ENCODE assay signal across 14 cellular contexts in the genomic region with DNA sequence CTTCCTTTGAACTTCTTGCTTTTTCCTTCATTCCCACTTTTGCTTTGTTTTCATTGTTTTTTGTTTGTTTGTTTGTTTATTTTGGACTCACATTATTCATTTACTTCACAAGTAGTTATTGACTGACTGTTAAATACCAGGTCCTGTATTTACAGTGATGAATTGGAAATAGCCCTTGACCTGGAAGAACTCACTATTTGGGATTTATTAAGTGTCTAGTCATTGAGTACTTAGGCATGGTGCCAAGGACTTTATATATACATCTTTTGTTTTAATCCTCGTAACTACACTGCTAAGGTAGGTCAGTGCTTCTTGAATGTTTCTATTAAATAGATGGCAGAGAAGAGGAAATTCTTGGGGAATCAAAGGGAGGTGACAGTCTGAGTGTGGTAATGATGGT. TPM values are rescaled to one million over a fixed set of nuclear protein-coding genes. Genes with fewer than 3 reads are reported as not detected.
A peak's percentile ranks its signal among the peaks of the same experiment; 100 is the strongest.
DNase-seq lines count a peak whose midpoint lies in the region; ATAC-seq, FAIRE-seq and TF ChIP-seq lines count a peak whose summit lies in the region.
"Had no signal": no experiment of that assay in that cellular context is flagged by ENCODE, and none has a peak within 500 bp of the region (broad histone marks: within the 10 kb centered on the region; RNA-seq: fewer than 3 reads in every experiment).

No MANE protein-coding gene starts in this region.

- peaks cover 91% of the 10 kb centered on the region for H3K79me2 ChIP-seq in PC-3 (ENCODE audit: low read length)
- H3K79me2 ChIP-seq in H1 (ENCODE audit: control insufficient read depth in 1 of 2, insufficient read depth in 2 of 2, low read length in 2 of 2) = peaks cover 0 to 97% of the 10 kb centered on the region in 2 experiments; a peak in 3 of 4 replicates

- no peak overlapping the region for H4K91ac ChIP-seq in H1 (replicated peaks; ENCODE audit: insufficient read length, low read length)

- no peak overlapping the region for H2BK15ac ChIP-seq in H1 (ENCODE audit: low read length)

- TF ChIP-seq CTCF in MCF 10A (IDR thresholded peaks at IDR 0.05; ENCODE audit: unreplicated experiment) (no peak), breast epithelium (IDR thresholded peaks at IDR 0.05) (no peak), PC-3 (conservative IDR thresholded peaks at IDR 0.05; ENCODE audit: low read depth, low read length) (no peak), H1 (IDR thresholded peaks at IDR 0.05; ENCODE audit: control extremely low read depth in 1 of 3, insufficient read depth in 1 of 3, low read depth in 1 of 3, low read length in 3 of 3) (no peak), dorsolateral prefrontal cortex (IDR thresholded peaks at IDR 0.05 in 54 of 56, conservative IDR thresholded peaks at IDR 0.05 in 2 of 56; ENCODE audit: low read depth in 1 of 56, partially characterized antibody in 56 of 56) (no peak)

- H3K4me1 ChIP-seq in breast epithelium (no peaks in the 10 kb centered on the region), PC-3 (ENCODE audit: insufficient read depth, low read length) (peaks cover 22% of the 10 kb centered on the region), H1 (replicated peaks in 1 of 4; ENCODE audit: control insufficient read depth in 3 of 4, insufficient read depth in 4 of 4, low read length in 3 of 4) (peaks cover 4 to 9% (median 4%) of the 10 kb centered on the region in 4 experiments; a peak in 5 of 7 replicates)

- no peaks in the 10 kb centered on the region for H3K23me2 ChIP-seq in H1 (ENCODE audit: low read depth, low read length)

- DNase-seq in MCF 10A (ENCODE audit: unreplicated experiment) = peak; percentile 22
- DNase-seq in breast epithelium (ENCODE audit: low spot score in 2 of 2) = no peak
- DNase-seq in PC-3 = peak; percentile 80
- DNase-seq in H1 (ENCODE audit: low read depth in 1 of 2, low spot score in 2 of 2) = no peak
- DNase-seq in dorsolateral prefrontal cortex = no peak
- DNase-seq in stimulated activated naive CD4-positive, alpha-beta T cell (lab: John Stamatoyannopoulos, UW) = no peak
- DNase-seq in foreskin melanocyte = no peak
- DNase-seq: ACHN; CD4-positive, CD25-positive, alpha-beta regulatory T cell; HCEC 1CT; NCI-H1436 treated with DMSO at 0.1 percent for 48 hours; NCI-H2107; SIG-M5 had no signal

- no peak overlapping the region for H4K8ac ChIP-seq in H1 (ENCODE audit: extremely low read depth, insufficient read depth, low read length)

- H4K20me1 ChIP-seq in PC-3 (ENCODE audit: low read length) (peaks cover 7% of the 10 kb centered on the region; the same call in 1 of the 2 replicates), H1 (replicated peaks in 1 of 2; ENCODE audit: control insufficient read depth in 1 of 2, insufficient read depth in 2 of 2, low read length in 2 of 2) (peaks cover 0 to 4% of the 10 kb centered on the region in 2 experiments)

- no peak overlapping the region for H2BK5ac ChIP-seq in H1 (ENCODE audit: low read depth, low read length)

- H3K79me1 ChIP-seq in H1 (ENCODE audit: low read depth, low read length) = peaks cover 5% of the 10 kb centered on the region; the same call in 1 of the 2 replicates

- H3K9ac ChIP-seq in PC-3 (ENCODE audit: low read length) (no peak overlapping the region), H1 (replicated peaks in 1 of 4; ENCODE audit: extremely low read depth in 1 of 4, low read depth in 3 of 4, low read length in 3 of 4) (no peak overlapping the region)

- no peak overlapping the region for H3K23ac ChIP-seq in H1 (ENCODE audit: insufficient read length)

- no peak overlapping the region for H3K27ac Mint-ChIP-seq in MCF 10A (ENCODE audit: low read depth, unreplicated experiment)
- H3K27ac Mint-ChIP-seq in stimulated activated memory B cell treated with anti-CD40 and anti-IgM and Interleukin-4, amounts not matched to agents 10 μg/mL and 1 μg/mL and 100 μg/mL, for 72 hours = peak overlapping the region; percentile 62

- peak; percentile 89 for ATAC-seq in PC-3
- no peak for ATAC-seq in stimulated activated memory B cell treated with anti-CD40 and anti-IgM and Interleukin-4, amounts not matched to agents 10 μg/mL and 1 μg/mL and 100 μg/mL, for 72 hours

- no peak overlapping the region for H2BK120ac ChIP-seq in H1 (replicated peaks; ENCODE audit: low read depth, low read length)

- H3K27me3 ChIP-seq in breast epithelium (no peaks in the 10 kb centered on the region), PC-3 (ENCODE audit: low read length) (no peaks in the 10 kb centered on the region), H1 (replicated peaks in 1 of 4; ENCODE audit: control insufficient read depth in 3 of 4, extremely low read depth in 1 of 4, insufficient read depth in 3 of 4, low read length in 3 of 4) (no peaks in the 10 kb centered on the region), dorsolateral prefrontal cortex (no peaks in the 10 kb centered on the region)

- H3K18ac ChIP-seq in H1 (ENCODE audit: extremely low read depth, low read length) = no peak overlapping the region

- peaks cover 11% of the 10 kb centered on the region for H3K36me3 Mint-ChIP-seq in MCF 10A (ENCODE audit: insufficient read depth, unreplicated experiment)
- H3K36me3 Mint-ChIP-seq in stimulated activated memory B cell treated with anti-CD40 and anti-IgM and Interleukin-4, amounts not matched to agents 10 μg/mL and 1 μg/mL and 100 μg/mL, for 72 hours = peaks cover 28% of the 10 kb centered on the region

- H3K36me3 ChIP-seq in breast epithelium (no peaks in the 10 kb centered on the region), PC-3 (ENCODE audit: low read depth, low read length) (no peaks in the 10 kb centered on the region), H1 (ENCODE audit: control insufficient read depth in 2 of 4, insufficient read depth in 4 of 4, low read length in 3 of 4) (no peaks in the 10 kb centered on the region)

- no peak overlapping the region for H4K5ac ChIP-seq in H1 (ENCODE audit: insufficient read length, low read depth, low read length)

- H2BK20ac ChIP-seq in H1 (ENCODE audit: low read length) = no peak overlapping the region

- H3K9me2 ChIP-seq in PC-3 (replicated peaks; ENCODE audit: low read length) = no peaks in the 10 kb centered on the region

- H3K56ac ChIP-seq in H1 (replicated peaks; ENCODE audit: insufficient read length, low read depth, low read length) = peak overlapping the region; percentile 39

- no peak overlapping the region for H2BK12ac ChIP-seq in H1 (ENCODE audit: low read depth, low read length)

- no peaks in the 10 kb centered on the region for H3K9me3 Mint-ChIP-seq in MCF 10A (ENCODE audit: unreplicated experiment)
- H3K9me3 Mint-ChIP-seq in stimulated activated memory B cell treated with anti-CD40 and anti-IgM and Interleukin-4, amounts not matched to agents 10 μg/mL and 1 μg/mL and 100 μg/mL, for 72 hours = peaks cover 6% of the 10 kb centered on the region

- H3K27me3 Mint-ChIP-seq in MCF 10A (ENCODE audit: insufficient read depth, unreplicated experiment) = no peaks in the 10 kb centered on the region
- no peaks in the 10 kb centered on the region for H3K27me3 Mint-ChIP-seq in stimulated activated memory B cell treated with anti-CD40 and anti-IgM and Interleukin-4, amounts not matched to agents 10 μg/mL and 1 μg/mL and 100 μg/mL, for 72 hours
- H3K27me3 Mint-ChIP-seq: CD4-positive, CD25-positive, alpha-beta regulatory T cell had no signal

- no peak for TF ChIP-seq POLR2A in breast epithelium (IDR thresholded peaks at IDR 0.05)
- TF ChIP-seq POLR2A in H1 (IDR thresholded peaks at IDR 0.05; ENCODE audit: control extremely low read depth in 1 of 2, low read depth in 2 of 2, low read length in 2 of 2) = no peak

- POLR2A ChIA-PET in MCF 10A (lab: Yijun Ruan, JAX) = interaction anchor here (7.7 kb wide), 1 partner anchor 9 kb away, joined by 58 read pairs; a partner anchor contains a TSS
- POLR2A ChIA-PET in PC-3 (lab: Charles Lee; ENCODE audit: unreplicated experiment) = no interaction called here
- POLR2A ChIA-PET in H1 (lab: Charles Lee; ENCODE audit: partially characterized antibody) = interaction anchor here (1.2 to 2.3 kb wide), 3 partner anchors 9 to 12 kb away, joined by 3 to 8 read pairs (median 3); a partner anchor contains a TSS

- no peak overlapping the region for H3K4ac ChIP-seq in H1 (replicated peaks; ENCODE audit: insufficient read length, low read depth, low read length)

- H3K4me1 Mint-ChIP-seq in MCF 10A (ENCODE audit: insufficient read depth, unreplicated experiment) = peaks cover 27% of the 10 kb centered on the region
- peaks cover 67% of the 10 kb centered on the region for H3K4me1 Mint-ChIP-seq in stimulated activated memory B cell treated with anti-CD40 and anti-IgM and Interleukin-4, amounts not matched to agents 10 μg/mL and 1 μg/mL and 100 μg/mL, for 72 hours

- no peak overlapping the region for H3K4me2 ChIP-seq in PC-3 (ENCODE audit: low read length)
- no peak overlapping the region for H3K4me2 ChIP-seq in H1 (ENCODE audit: insufficient read depth in 1 of 2, low read depth in 2 of 2, low read length in 2 of 2)

- no peak overlapping the region for H3K4me3 Mint-ChIP-seq in MCF 10A (ENCODE audit: unreplicated experiment)
- H3K4me3 Mint-ChIP-seq in stimulated activated memory B cell treated with anti-CD40 and anti-IgM and Interleukin-4, amounts not matched to agents 10 μg/mL and 1 μg/mL and 100 μg/mL, for 72 hours = no peak overlapping the region

- no peaks in the 10 kb centered on the region for H3F3A ChIP-seq in PC-3 (ENCODE audit: low read length, unreplicated experiment)

- WGBS in H1 (ENCODE audit: extremely low coverage in 1 of 2, insufficient coverage in 1 of 2, insufficient read length in 1 of 2, insufficient replicate concordance in 2 of 2, low coverage in 1 of 2, low lambda C conversion rate in 2 of 2, missing lambda C conversion rate in 1 of 2), 2 experiments = 97% methylated on average over 1 of the region's 1 CpG; no CpG with 5 or more reads in 1 of the 2 experiments

- H3K14ac ChIP-seq in H1 (ENCODE audit: insufficient read length) = no peak overlapping the region

- CTCF ChIA-PET in MCF 10A (lab: Yijun Ruan, JAX) = no interaction called here
- CTCF ChIA-PET in PC-3 (lab: Charles Lee) = no interaction called here
- CTCF ChIA-PET in H1 (lab: Charles Lee; ENCODE audit: partially characterized antibody) = interaction anchor here (1.5 kb wide), 1 partner anchor 249 kb away, joined by 3 read pairs; no protein-coding TSS in a partner anchor

- TF ChIP-seq RAD21 in H1 (IDR thresholded peaks at IDR 0.05 in 1 of 2, conservative IDR thresholded peaks at IDR 0.05 in 1 of 2; ENCODE audit: low read depth in 2 of 2, low read length in 2 of 2) = no peak

- TF ChIP-seq EP300 in H1 (IDR thresholded peaks at IDR 0.05; ENCODE audit: borderline replicate concordance in 1 of 2, low read depth in 2 of 2, low read length in 2 of 2) = no peak

- no peak overlapping the region for H2AK5ac ChIP-seq in H1 (ENCODE audit: low read depth, low read length)

- no peak for FAIRE-seq in H1 (lab: Jason Lieb, UNC)

- BruUV-seq in MCF 10A (replicated peaks; lab: Mats Ljungman, UMichigan) = no TSS peak
- BruUV-seq in PC-3 (replicated peaks; lab: Mats Ljungman, UMichigan) = no TSS peak

- intact Hi-C loops in MCF 10A (cut with micrococcal nuclease) = no loop called here
- intact Hi-C loops in breast epithelium (cut with DNase I; ENCODE audit: low total_unique reads) = no loop called here
- intact Hi-C loops in PC-3 (cut with micrococcal nuclease) = loop anchor here (10.0 kb wide), 1 partner anchor 568 kb away; no protein-coding TSS in a partner anchor
- intact Hi-C loops in dorsolateral prefrontal cortex (cut with DNase I) = no loop called here

- no peaks in the 10 kb centered on the region for H3K9me3 ChIP-seq in breast epithelium
- H3K9me3 ChIP-seq in PC-3 (ENCODE audit: low read length) = no peaks in the 10 kb centered on the region
- H3K9me3 ChIP-seq in H1 (ENCODE audit: insufficient read depth in 2 of 2, low read depth in 1 of 2, low read length in 1 of 2) = no peaks in the 10 kb centered on the region

- H3K27ac ChIP-seq in breast epithelium (no peak overlapping the region), PC-3 (ENCODE audit: low read length) (peak overlapping the region; percentile 42), H1 (ENCODE audit: low read depth, low read length) (no peak overlapping the region), dorsolateral prefrontal cortex (no peak overlapping the region)

- no peak overlapping the region for H2AFZ ChIP-seq in PC-3 (ENCODE audit: low read length)
- no peak overlapping the region for H2AFZ ChIP-seq in H1 (ENCODE audit: low read length)

- no peak overlapping the region for H3K4me3 ChIP-seq in breast epithelium
- no peak overlapping the region for H3K4me3 ChIP-seq in PC-3 (ENCODE audit: low read length)
- no peak overlapping the region for H3K4me3 ChIP-seq in H1 (ENCODE audit: extremely low read depth in 1 of 4, insufficient read depth in 2 of 4, low read depth in 3 of 4, low read length in 4 of 4)
- H3K4me3 ChIP-seq in dorsolateral prefrontal cortex = no peak overlapping the region

RNA-seq across cellular contexts. Expression of a gene that starts 11.1 kb away (rescaled TPM):
- total RNA-seq in MCF 10A (2022) (15.8 and 17.7 TPM in 2 replicates), breast epithelium (10 to 100 TPM; 25.3 to 71.4 (median 49.2) TPM), PC-3 (2014; rRNA removed) (9.3 and 10.2 TPM in 2 replicates), dorsolateral prefrontal cortex (10 to 100 TPM; 18.1 to 38.9 (median 26.8) TPM)
- total RNA-seq in H1 (2021; fragmentation: NEBNext Ultra II Directional; extraction: Animal tissue kit (Norgen Biotek cat#: 25700)) = 13.0 and 14.5 TPM in 2 replicates
- polyA plus RNA-seq in H1 (2011; rRNA removed) = 1.9 and 2.2 TPM in 2 replicates
- 2.8 TPM for polyA plus RNA-seq in H1 (2011; cell fraction: cytosol; rRNA removed)
- 7.3 TPM for polyA plus RNA-seq in H1 (2011; cell fraction: nucleus; rRNA removed)
- 4.1 to 9.1 TPM (median 5.4 TPM) in 4 replicates for polyA plus RNA-seq in H1 (2012, experiment 1 of 2)
- 0.22 TPM for polyA plus RNA-seq in H1 (2012, experiment 2 of 2)
- 5.6 TPM for polyA plus RNA-seq in H1 (2013, experiment 1 of 2)
- polyA plus RNA-seq in H1 (2013, experiment 2 of 2) = 5.1 TPM
- polyA minus RNA-seq in H1 (2011; rRNA and poly(A)+ RNA removed) = 7.1 and 11.8 TPM in 2 replicates
- polyA minus RNA-seq in H1 (2011; cell fraction: cytosol; rRNA and poly(A)+ RNA removed) = 4.8 TPM
- polyA minus RNA-seq in H1 (2011; cell fraction: nucleus; rRNA and poly(A)+ RNA removed) = 27.9 TPM

Comparison
In these comparisons a context has a peak if more than half of its experiments do, and no peak if none do; other contexts are left out.
1. DNase-seq: peak in MCF 10A (single experiment) and PC-3 (single experiment); none in breast epithelium (0 of 2), H1 (0 of 2), dorsolateral prefrontal cortex (0 of 10), stimulated activated naive CD4-positive, alpha-beta T cell (0 of 6) and foreskin melanocyte (single experiment).